In the genomic region with DNA sequence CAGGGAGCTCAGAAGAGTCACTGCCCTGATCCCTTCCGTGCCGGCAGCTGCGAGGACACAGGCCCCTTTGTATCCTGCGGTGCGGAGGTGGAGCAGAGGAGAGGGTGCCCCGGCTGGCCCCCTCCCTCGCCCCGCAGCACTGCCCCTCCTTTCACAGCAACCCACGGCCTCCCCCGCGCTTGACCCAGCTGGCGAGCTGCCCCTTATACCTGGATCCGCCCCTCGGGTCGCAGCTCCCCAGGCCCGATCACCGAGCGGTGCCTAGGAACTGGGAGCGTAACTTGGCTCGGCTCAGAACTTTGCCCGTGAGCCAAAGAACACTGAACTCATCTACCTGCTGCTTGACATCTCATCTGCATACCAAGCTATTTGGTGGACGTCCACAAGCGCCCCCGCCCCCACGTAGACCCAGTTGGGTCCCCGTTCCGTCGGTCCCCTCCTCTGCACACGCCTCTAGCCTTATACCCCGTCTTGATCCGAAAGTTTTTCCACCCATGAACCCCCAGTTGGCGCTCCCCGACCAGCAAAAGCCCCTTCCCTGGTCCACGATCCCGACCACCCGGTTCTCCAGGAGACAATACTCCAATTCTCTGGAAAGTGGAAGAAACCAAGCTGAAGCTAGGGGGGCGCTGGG, we compare ENCODE assay signal across 8 cellular contexts. TPM values are rescaled to one million over a fixed set of nuclear protein-coding genes. Genes with fewer than 3 reads are reported as not detected.
DNase-seq lines count a peak whose midpoint lies in the region; ATAC-seq and TF ChIP-seq lines count a peak whose summit lies in the region.

No MANE protein-coding gene starts in this region.

- peak; percentile 33 for ATAC-seq in GM18511 (IDR thresholded peaks at IDR 0.05; ENCODE audit: unreplicated experiment)
- ATAC-seq in HG03045 (IDR thresholded peaks at IDR 0.05; ENCODE audit: unreplicated experiment), result peak; percentile 27

- H3K36me3 ChIP-seq in brain microvascular endothelial cell (replicated peaks) (no peaks in the 10 kb centered on the region), iPS-18a (ENCODE audit: control insufficient read depth, low read depth, low read length) (no peaks in the 10 kb centered on the region), skeletal muscle tissue (ENCODE audit: control insufficient read depth in 3 of 3, insufficient read depth in 3 of 3, low read length in 3 of 3) (peaks cover 3 to 14% (median 5%) of the 10 kb centered on the region in 3 donors)

- H3K9me3 ChIP-seq in iPS-18a (ENCODE audit: control insufficient read depth, low read depth, low read length) (no peaks in the 10 kb centered on the region), skeletal muscle tissue (ENCODE audit: control insufficient read depth in 3 of 3, low read length in 3 of 3) (no peaks in the 10 kb centered on the region)

- DNase-seq in AG08396 (ENCODE audit: low spot score) (peak; percentile 15), SK-N-DZ (ENCODE audit: low spot score) (peak; percentile 18), brain microvascular endothelial cell (no peak), superior temporal gyrus (ENCODE audit: extremely low spot score) (no peak)

- peaks cover 9% of the 10 kb centered on the region for H3K4me1 ChIP-seq in iPS-18a (ENCODE audit: control insufficient read depth, low read depth, low read length)
- H3K4me1 ChIP-seq in skeletal muscle tissue (ENCODE audit: control insufficient read depth in 3 of 3, insufficient read depth in 3 of 3, low read length in 3 of 3), result peaks cover 31 to 48% (median 42%) of the 10 kb centered on the region in 3 donors

- peak overlapping the region; percentile 93 for H3K4me3 ChIP-seq in brain microvascular endothelial cell (ENCODE audit: low read depth, low read length)
- peak overlapping the region; percentile 83 for H3K4me3 ChIP-seq in iPS-18a (ENCODE audit: low read length)
- peak overlapping the region; percentile 96 to 99 (median 97) for H3K4me3 ChIP-seq in skeletal muscle tissue (ENCODE audit: low read length in 3 of 3)

- H3K9ac ChIP-seq in iPS-18a (ENCODE audit: low read length) (peak overlapping the region; percentile 72), skeletal muscle tissue (ENCODE audit: low read depth in 1 of 3, low read length in 3 of 3) (peak overlapping the region; percentile 84 to 95 (median 93))

- in situ Hi-C loops in brain microvascular endothelial cell (cut with HindIII; ENCODE audit: low pct_ligation_motif_present, low sequenced_read_pairs), result no loop called here

- H3K27me3 ChIP-seq in brain microvascular endothelial cell (replicated peaks) (no peaks in the 10 kb centered on the region), iPS-18a (ENCODE audit: control insufficient read depth, insufficient read depth, low read length) (no peaks in the 10 kb centered on the region), skeletal muscle tissue (ENCODE audit: control insufficient read depth in 3 of 3, insufficient read depth in 3 of 3, low read length in 3 of 3) (no peaks in the 10 kb centered on the region)

- no peak for TF ChIP-seq CTCF in brain microvascular endothelial cell (IDR thresholded peaks at IDR 0.05; ENCODE audit: low read depth, low read length, missing control alignments)

- H3K27ac ChIP-seq in brain microvascular endothelial cell (peak overlapping the region; percentile 60), iPS-18a (ENCODE audit: low read length) (peak overlapping the region; percentile 79), skeletal muscle tissue (ENCODE audit: low read depth, low read length) (peak overlapping the region; percentile 87)

RNA-seq across cellular contexts. Expression of a gene that starts 0.7 kb away (rescaled TPM):
- 51.9 and 55.0 TPM in 2 replicates for polyA plus RNA-seq in SK-N-DZ (2014; cell fraction: cytosol; rRNA removed)
- polyA plus RNA-seq in SK-N-DZ (2014; cell fraction: nucleus; rRNA removed), result 17.1 and 17.9 TPM in 2 replicates
- 33.4 TPM for total RNA-seq in skeletal muscle tissue

RNA-seq across cellular contexts. Expression of a gene that starts 12.2 kb away (rescaled TPM):
- 10.1 and 14.7 TPM in 2 replicates for polyA plus RNA-seq in SK-N-DZ (2014; cell fraction: cytosol; rRNA removed)
- polyA plus RNA-seq in SK-N-DZ (2014; cell fraction: nucleus; rRNA removed), result 8.9 and 17.5 TPM in 2 replicates
- total RNA-seq in skeletal muscle tissue, result 11.0 TPM

RNA-seq across cellular contexts. Expression of a gene that starts 12.6 kb away (rescaled TPM):
- 195 and 235 TPM in 2 replicates for polyA plus RNA-seq in SK-N-DZ (2014; cell fraction: cytosol; rRNA removed)
- 99.9 and 153 TPM in 2 replicates for polyA plus RNA-seq in SK-N-DZ (2014; cell fraction: nucleus; rRNA removed)
- 71.5 TPM for total RNA-seq in skeletal muscle tissue

RNA-seq across cellular contexts. Expression of a gene that starts 12.7 kb away (rescaled TPM):
- 0.50 TPM in 1 of 2 replicates, not detected in the other for polyA plus RNA-seq in SK-N-DZ (2014; cell fraction: cytosol; rRNA removed)
- not detected in 2 replicates for polyA plus RNA-seq in SK-N-DZ (2014; cell fraction: nucleus; rRNA removed)
- 2.6 TPM for total RNA-seq in skeletal muscle tissue

Comparison
In these comparisons a context has a peak if more than half of its experiments do, and no peak if none do; other contexts are left out.
1. DNase-seq: peak in AG08396 (single experiment) and SK-N-DZ (single experiment); none in brain microvascular endothelial cell (single experiment) and superior temporal gyrus (single experiment).
2. Peak in every context shown above with its lines, with median percentiles within 50 percentile points of each other: H3K27ac ChIP-seq and H3K4me3 ChIP-seq.